ENCODE assay signal across 24 cellular contexts in the genomic region with DNA sequence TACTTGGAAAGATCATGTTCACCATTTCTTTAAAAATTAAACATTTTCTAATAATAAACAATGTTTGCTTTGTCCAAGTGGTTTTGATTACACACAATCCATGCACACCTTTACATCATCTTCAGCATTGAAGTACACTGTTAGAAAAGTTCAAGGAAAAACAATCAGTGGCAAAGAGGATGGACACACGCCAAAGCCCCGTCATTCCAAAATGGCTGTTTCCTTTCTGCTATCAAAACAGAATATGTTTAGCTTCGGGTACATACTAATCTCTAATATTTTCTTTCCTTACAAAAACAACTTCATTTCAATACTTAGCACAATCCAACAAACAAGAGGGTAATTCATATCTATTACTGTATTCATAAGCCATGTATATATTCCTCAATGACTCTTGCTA. TPM values are rescaled to one million over a fixed set of nuclear protein-coding genes. Genes with fewer than 3 reads are reported as not detected.
DNase-seq lines count a peak whose midpoint lies in the region; ATAC-seq, FAIRE-seq and TF ChIP-seq lines count a peak whose summit lies in the region.
"Had no signal": no experiment of that assay in that cellular context is flagged by ENCODE, and none has a peak within 500 bp of the region (broad histone marks: within the 10 kb centered on the region; RNA-seq: fewer than 3 reads in every experiment).

No MANE protein-coding gene starts in this region.

- H3K79me1 ChIP-seq in H1 (ENCODE audit: low read depth, low read length), result peaks cover 5% of the 10 kb centered on the region; the same call in 1 of the 2 replicates

- TF ChIP-seq RAD21 in H1 (IDR thresholded peaks at IDR 0.05 in 1 of 2, conservative IDR thresholded peaks at IDR 0.05 in 1 of 2; ENCODE audit: low read depth in 2 of 2, low read length in 2 of 2), result no peak

- H3K14ac ChIP-seq in H1 (ENCODE audit: insufficient read length), result no peak overlapping the region

- no peak overlapping the region for H4K91ac ChIP-seq in H1 (replicated peaks; ENCODE audit: insufficient read length, low read length)

- POLR2A ChIA-PET in H1 (lab: Charles Lee; ENCODE audit: partially characterized antibody), result no interaction called here

- H2AK5ac ChIP-seq in H1 (ENCODE audit: low read depth, low read length), result no peak overlapping the region

- CTCF ChIA-PET in H1 (lab: Charles Lee; ENCODE audit: partially characterized antibody), result interaction anchor here (0.9 kb wide), 1 partner anchor 17 kb away, joined by 3 read pairs; no protein-coding TSS in a partner anchor

- intact Hi-C loops in left ventricle myocardium inferior (cut with micrococcal nuclease), result no loop called here
- intact Hi-C loops in Right ventricle myocardium superior (cut with DNase I), result no loop called here

- H2BK15ac ChIP-seq in H1 (ENCODE audit: low read length), result no peak overlapping the region

- H3K4me1 ChIP-seq in left ventricle myocardium inferior (peaks cover 71% of the 10 kb centered on the region), H1 (replicated peaks in 1 of 4; ENCODE audit: control insufficient read depth in 3 of 4, insufficient read depth in 4 of 4, low read length in 3 of 4) (peaks cover 0 to 3% (median 1%) of the 10 kb centered on the region in 4 experiments; a peak in 1 of 7 replicates), osteoblast (ENCODE audit: insufficient read depth, low read length) (peaks cover 8% of the 10 kb centered on the region), small intestine (ENCODE audit: control insufficient read depth in 2 of 2, insufficient read depth in 1 of 2, low read depth in 1 of 2, low read length in 1 of 2) (peaks cover 0 to 3% of the 10 kb centered on the region in 2 donors)

- no peak overlapping the region for H3K27ac Mint-ChIP-seq in activated T-cell treated with anti-CD3 and anti-CD28 coated beads, Interleukin-2, amount 50 U/mL, for 72 hours
- H3K27ac Mint-ChIP-seq: CD4-positive, alpha-beta memory T cell had no signal

- no peak for DNase-seq in left ventricle myocardium inferior
- DNase-seq in Right ventricle myocardium superior, result no peak
- no peak for DNase-seq in H1 (ENCODE audit: low read depth in 1 of 2, low spot score in 2 of 2)
- no peak for DNase-seq in osteoblast (ENCODE audit: insufficient read length, low spot score, missing footprints)
- no peak for DNase-seq in activated T-cell treated with anti-CD3 and anti-CD28 coated beads, Interleukin-2, amount 50 U/mL, for 72 hours
- DNase-seq in small intestine, result no peak
- no peak for DNase-seq in AG08395 (ENCODE audit: low spot score)
- DNase-seq: 8988T; C1 segment of cervical spinal cord; CD4-positive, alpha-beta memory T cell; COR-L47; DMS53; NCI-H1092 treated with DMSO at 0.1 percent for 48 hours; NCI-H1436; NCI-H187; NCI-H2081 treated with DMSO at 0.1 percent for 48 hours; NCI-H2171; NCI-H226; NCI-H510A; NCI-H69; SHP77 treated with DMSO at 0.1 percent for 48 hours had no signal

- no peak overlapping the region for H2BK5ac ChIP-seq in H1 (ENCODE audit: low read depth, low read length)

- H2AFZ ChIP-seq in H1 (ENCODE audit: low read length) (no peak overlapping the region), osteoblast (ENCODE audit: low read length) (peak overlapping the region; percentile 66)

- H3K4me2 ChIP-seq in H1 (ENCODE audit: insufficient read depth in 1 of 2, low read depth in 2 of 2, low read length in 2 of 2) (no peak overlapping the region), osteoblast (ENCODE audit: insufficient read depth, low read length) (peak overlapping the region; percentile 69)

- TF ChIP-seq EP300 in H1 (IDR thresholded peaks at IDR 0.05; ENCODE audit: borderline replicate concordance in 1 of 2, low read depth in 2 of 2, low read length in 2 of 2), result no peak

- no peaks in the 10 kb centered on the region for H3K9me3 Mint-ChIP-seq in activated T-cell treated with anti-CD3 and anti-CD28 coated beads, Interleukin-2, amount 50 U/mL, for 72 hours
- H3K9me3 Mint-ChIP-seq: CD4-positive, alpha-beta memory T cell had no signal

- H3K4me1 Mint-ChIP-seq in activated T-cell treated with anti-CD3 and anti-CD28 coated beads, Interleukin-2, amount 50 U/mL, for 72 hours (ENCODE audit: low read depth), result peaks cover 16% of the 10 kb centered on the region

- H3K23me2 ChIP-seq in H1 (ENCODE audit: low read depth, low read length), result no peaks in the 10 kb centered on the region

- no peak overlapping the region for H3K4ac ChIP-seq in H1 (replicated peaks; ENCODE audit: insufficient read length, low read depth, low read length)

- H3K27me3 ChIP-seq in left ventricle myocardium inferior (ENCODE audit: low read depth) (no peaks in the 10 kb centered on the region), H1 (replicated peaks in 1 of 4; ENCODE audit: control insufficient read depth in 3 of 4, extremely low read depth in 1 of 4, insufficient read depth in 3 of 4, low read length in 3 of 4) (no peaks in the 10 kb centered on the region), osteoblast (ENCODE audit: insufficient read depth, low read length) (no peaks in the 10 kb centered on the region), small intestine (ENCODE audit: control insufficient read depth in 2 of 2, insufficient read depth in 2 of 2, low read length in 2 of 2) (no peaks in the 10 kb centered on the region)

- no peak overlapping the region for H2BK120ac ChIP-seq in H1 (replicated peaks; ENCODE audit: low read depth, low read length)

- no peak for TF ChIP-seq POLR2A in H1 (IDR thresholded peaks at IDR 0.05; ENCODE audit: control extremely low read depth in 1 of 2, low read depth in 2 of 2, low read length in 2 of 2)

- no peak for FAIRE-seq in H1 (lab: Jason Lieb, UNC)
- FAIRE-seq in small intestine (lab: Jason Lieb, UNC), result no peak

- no peaks in the 10 kb centered on the region for H3K27me3 Mint-ChIP-seq in activated T-cell treated with anti-CD3 and anti-CD28 coated beads, Interleukin-2, amount 50 U/mL, for 72 hours (ENCODE audit: low read depth)
- H3K27me3 Mint-ChIP-seq: CD4-positive, alpha-beta memory T cell had no signal

- H3K9me3 ChIP-seq in left ventricle myocardium inferior (replicated peaks) (no peaks in the 10 kb centered on the region), H1 (ENCODE audit: insufficient read depth in 2 of 2, low read depth in 1 of 2, low read length in 1 of 2) (no peaks in the 10 kb centered on the region), osteoblast (ENCODE audit: low read depth, low read length) (no peaks in the 10 kb centered on the region), small intestine (ENCODE audit: control insufficient read depth, low read depth) (no peaks in the 10 kb centered on the region)

- H3K18ac ChIP-seq in H1 (ENCODE audit: extremely low read depth, low read length), result no peak overlapping the region

- H3K36me3 ChIP-seq in left ventricle myocardium inferior (no peaks in the 10 kb centered on the region), H1 (ENCODE audit: control insufficient read depth in 2 of 4, insufficient read depth in 4 of 4, low read length in 3 of 4) (no peaks in the 10 kb centered on the region), osteoblast (ENCODE audit: insufficient read depth, low read length) (no peaks in the 10 kb centered on the region), small intestine (ENCODE audit: control insufficient read depth in 2 of 2, insufficient read depth in 2 of 2, low read length in 2 of 2) (no peaks in the 10 kb centered on the region)

- H3K56ac ChIP-seq in H1 (replicated peaks; ENCODE audit: insufficient read length, low read depth, low read length), result no peak overlapping the region

- H3K79me2 ChIP-seq in H1 (ENCODE audit: control insufficient read depth in 1 of 2, insufficient read depth in 2 of 2, low read length in 2 of 2), result peaks cover 6 to 97% of the 10 kb centered on the region in 2 experiments
- peaks cover 92% of the 10 kb centered on the region for H3K79me2 ChIP-seq in osteoblast (ENCODE audit: insufficient read depth, low read length)

- H3K4me3 ChIP-seq in left ventricle myocardium inferior (no peak overlapping the region), H1 (ENCODE audit: extremely low read depth in 1 of 4, insufficient read depth in 2 of 4, low read depth in 3 of 4, low read length in 4 of 4) (no peak overlapping the region), osteoblast (ENCODE audit: insufficient read depth, low read length) (no peak overlapping the region), small intestine (ENCODE audit: low read depth in 1 of 2, low read length in 2 of 2) (no peak overlapping the region)

- H3K9ac ChIP-seq in H1 (replicated peaks in 1 of 4; ENCODE audit: extremely low read depth in 1 of 4, low read depth in 3 of 4, low read length in 3 of 4), result no peak overlapping the region

- no peak overlapping the region for H4K5ac ChIP-seq in H1 (ENCODE audit: insufficient read length, low read depth, low read length)

- H4K20me1 ChIP-seq in H1 (replicated peaks in 1 of 2; ENCODE audit: control insufficient read depth in 1 of 2, insufficient read depth in 2 of 2, low read length in 2 of 2), result peaks cover 8 to 9% of the 10 kb centered on the region in 2 experiments
- no peaks in the 10 kb centered on the region for H4K20me1 ChIP-seq in osteoblast (ENCODE audit: insufficient read depth, low read length)

- no peak overlapping the region for H3K23ac ChIP-seq in H1 (ENCODE audit: insufficient read length)

- H2BK20ac ChIP-seq in H1 (ENCODE audit: low read length), result no peak overlapping the region

- no peak overlapping the region for H3K4me3 Mint-ChIP-seq in activated T-cell treated with anti-CD3 and anti-CD28 coated beads, Interleukin-2, amount 50 U/mL, for 72 hours
- H3K4me3 Mint-ChIP-seq: CD4-positive, alpha-beta memory T cell had no signal

- no peak overlapping the region for H2BK12ac ChIP-seq in H1 (ENCODE audit: low read depth, low read length)

- WGBS in H1 (ENCODE audit: extremely low coverage in 1 of 2, insufficient coverage in 1 of 2, insufficient read length in 1 of 2, insufficient replicate concordance in 2 of 2, low coverage in 1 of 2, low lambda C conversion rate in 2 of 2, missing lambda C conversion rate in 1 of 2), 2 experiments, result 87 to 100% methylated on average over 1 to 3 of the region's 3 CpGs
- 65 to 82% (median 79%) methylated on average over 3 of the region's 3 CpGs for WGBS in small intestine, 3 donors

- TF ChIP-seq CTCF in left ventricle myocardium inferior (IDR thresholded peaks at IDR 0.05; ENCODE audit: borderline replicate concordance) (no peak), H1 (IDR thresholded peaks at IDR 0.05; ENCODE audit: control extremely low read depth in 1 of 3, insufficient read depth in 1 of 3, low read depth in 1 of 3, low read length in 3 of 3) (no peak), osteoblast (IDR thresholded peaks at IDR 0.05; ENCODE audit: extremely low read depth, low read depth, low read length) (no peak)

- H4K8ac ChIP-seq in H1 (ENCODE audit: extremely low read depth, insufficient read depth, low read length), result no peak overlapping the region

- H3K36me3 Mint-ChIP-seq in activated T-cell treated with anti-CD3 and anti-CD28 coated beads, Interleukin-2, amount 50 U/mL, for 72 hours (ENCODE audit: insufficient read depth in 2 of 2), result no peaks in the 10 kb centered on the region
- H3K36me3 Mint-ChIP-seq: CD4-positive, alpha-beta memory T cell had no signal

- ATAC-seq in Right ventricle myocardium superior (ENCODE audit: poor library complexity) (no peak), GM21825 (IDR thresholded peaks at IDR 0.05; ENCODE audit: unreplicated experiment) (no peak)
- ATAC-seq in activated T-cell treated with anti-CD3 and anti-CD28 coated beads, Interleukin-2, amount 50 U/mL, for 72 hours (replicated peaks in 1 of 2), result no peak
- ATAC-seq: HCT116 had no signal

- H3K27ac ChIP-seq in left ventricle myocardium inferior (replicated peaks) (peak overlapping the region; percentile 30), H1 (ENCODE audit: low read depth, low read length) (0 out of 2 replicates have a peak overlapping the region, but pooled peaks have one; percentile 42), osteoblast (ENCODE audit: low read depth, low read length) (peak overlapping the region; percentile 60), small intestine (ENCODE audit: low read depth in 1 of 2, low read length in 1 of 2) (no peak overlapping the region)
- H3K27ac ChIP-seq: RWPE1 had no signal

RNA-seq across cellular contexts. Expression of a gene that starts 24.5 kb away (rescaled TPM):
- 30.6 TPM for total RNA-seq in left ventricle myocardium inferior
- total RNA-seq in Right ventricle myocardium superior, result 31.0 TPM
- 65.7 and 68.9 TPM in 2 replicates for total RNA-seq in H1 (2021; fragmentation: NEBNext Ultra II Directional; extraction: Animal tissue kit (Norgen Biotek cat#: 25700))
- polyA plus RNA-seq in H1 (2011; rRNA removed), result 39.3 and 52.1 TPM in 2 replicates
- 56.2 TPM for polyA plus RNA-seq in H1 (2011; cell fraction: cytosol; rRNA removed)
- polyA plus RNA-seq in H1 (2011; cell fraction: nucleus; rRNA removed), result 61.6 TPM
- 50.3 to 72.8 TPM (median 59.0 TPM) in 4 replicates for polyA plus RNA-seq in H1 (2012, experiment 1 of 2)
- 14.5 TPM for polyA plus RNA-seq in H1 (2012, experiment 2 of 2)
- polyA plus RNA-seq in H1 (2013, experiment 1 of 2), result 48.5 TPM
- polyA plus RNA-seq in H1 (2013, experiment 2 of 2), result 48.8 TPM
- polyA minus RNA-seq in H1 (2011; rRNA and poly(A)+ RNA removed), result 117 and 119 TPM in 2 replicates
- 59.6 TPM for polyA minus RNA-seq in H1 (2011; cell fraction: cytosol; rRNA and poly(A)+ RNA removed)
- 79.9 TPM for polyA minus RNA-seq in H1 (2011; cell fraction: nucleus; rRNA and poly(A)+ RNA removed)
- total RNA-seq in osteoblast, result 42.4 and 43.1 TPM in 2 replicates
- 10 to 100 TPM; 92.0 to 92.9 TPM for total RNA-seq in activated T-cell treated with anti-CD3 and anti-CD28 coated beads, Interleukin-2, amount 50 U/mL, for 72 hours
- 10 to 100 TPM; 18.7 to 21.9 (median 21.6) TPM for polyA plus RNA-seq in small intestine

Comparison
In these comparisons a context has a peak if more than half of its experiments do, and no peak if none do; other contexts are left out.
1. H3K27ac ChIP-seq: peak in left ventricle myocardium inferior (single experiment), H1 (single experiment) and osteoblast (single experiment); none in small intestine (0 of 2).